ENCODE assay signal across 1 cellular context in genomic region chr16:88423448-88423850, GRCh38.
TF ChIP-seq lines count a peak whose summit lies in the region.

No MANE protein-coding gene starts in this region.

TF ChIP-seq in K562, 482 proteins besides CTCF, POLR2A, EP300 and RAD21 (continued from another document and continues in another):
- no peak for TF ChIP-seq ZC3H8 (IDR thresholded peaks at IDR 0.05)
- no peak for TF ChIP-seq TRIM24 (IDR thresholded peaks at IDR 0.05)
- no peak for TF ChIP-seq KLF13 (tag; IDR thresholded peaks at IDR 0.05; ENCODE audit: borderline replicate concordance, low read depth)
- TF ChIP-seq HCFC1 (IDR thresholded peaks at IDR 0.05; ENCODE audit: low read depth, low read length) = no peak
- TF ChIP-seq, protein P1, sequence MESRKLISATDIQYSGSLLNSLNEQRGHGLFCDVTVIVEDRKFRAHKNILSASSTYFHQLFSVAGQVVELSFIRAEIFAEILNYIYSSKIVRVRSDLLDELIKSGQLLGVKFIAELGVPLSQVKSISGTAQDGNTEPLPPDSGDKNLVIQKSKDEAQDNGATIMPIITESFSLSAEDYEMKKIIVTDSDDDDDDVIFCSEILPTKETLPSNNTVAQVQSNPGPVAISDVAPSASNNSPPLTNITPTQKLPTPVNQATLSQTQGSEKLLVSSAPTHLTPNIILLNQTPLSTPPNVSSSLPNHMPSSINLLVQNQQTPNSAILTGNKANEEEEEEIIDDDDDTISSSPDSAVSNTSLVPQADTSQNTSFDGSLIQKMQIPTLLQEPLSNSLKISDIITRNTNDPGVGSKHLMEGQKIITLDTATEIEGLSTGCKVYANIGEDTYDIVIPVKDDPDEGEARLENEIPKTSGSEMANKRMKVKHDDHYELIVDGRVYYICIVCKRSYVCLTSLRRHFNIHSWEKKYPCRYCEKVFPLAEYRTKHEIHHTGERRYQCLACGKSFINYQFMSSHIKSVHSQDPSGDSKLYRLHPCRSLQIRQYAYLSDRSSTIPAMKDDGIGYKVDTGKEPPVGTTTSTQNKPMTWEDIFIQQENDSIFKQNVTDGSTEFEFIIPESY (CRISPR knock-in tag; IDR thresholded peaks at IDR 0.05) = peak; percentile 76; the same call in 1 of the 2 replicates
- no peak for TF ChIP-seq GABPA (tag; conservative IDR thresholded peaks at IDR 0.05; ENCODE audit: low read depth)
- no peak for TF ChIP-seq MBD2 (IDR thresholded peaks at IDR 0.05; ENCODE audit: borderline replicate concordance, low read depth)
- no peak for TF ChIP-seq MIER1 (IDR thresholded peaks at IDR 0.05; ENCODE audit: low read depth)
- no peak for TF ChIP-seq THAP12 (CRISPR knock-in tag; IDR thresholded peaks at IDR 0.05)
- no peak for TF ChIP-seq E2F8 (IDR thresholded peaks at IDR 0.05; ENCODE audit: low read depth, partially characterized antibody)
- TF ChIP-seq CBFA2T2 (conservative IDR thresholded peaks at IDR 0.05) = peak; percentile 65
- no peak for TF ChIP-seq TOE1 (IDR thresholded peaks at IDR 0.05; ENCODE audit: borderline replicate concordance)
- TF ChIP-seq TOE1 (CRISPR knock-in tag; IDR thresholded peaks at IDR 0.05; ENCODE audit: borderline replicate concordance, low read depth) = no peak
- TF ChIP-seq HDAC6 (IDR thresholded peaks at IDR 0.05; ENCODE audit: low read depth, low read length) = no peak
- no peak for TF ChIP-seq GABPB2 (CRISPR knock-in tag; conservative IDR thresholded peaks at IDR 0.05)
- TF ChIP-seq CAMTA2 (CRISPR knock-in tag; conservative IDR thresholded peaks at IDR 0.05) = no peak
- no peak for TF ChIP-seq ZNF431 (CRISPR knock-in tag; IDR thresholded peaks at IDR 0.05)
- TF ChIP-seq ZEB2 (IDR thresholded peaks at IDR 0.05) = no peak
- no peak for TF ChIP-seq ZNF316 (IDR thresholded peaks at IDR 0.05)
- no peak for TF ChIP-seq SETDB1 (IDR thresholded peaks at IDR 0.05; ENCODE audit: low read length)
- TF ChIP-seq, protein P2, sequence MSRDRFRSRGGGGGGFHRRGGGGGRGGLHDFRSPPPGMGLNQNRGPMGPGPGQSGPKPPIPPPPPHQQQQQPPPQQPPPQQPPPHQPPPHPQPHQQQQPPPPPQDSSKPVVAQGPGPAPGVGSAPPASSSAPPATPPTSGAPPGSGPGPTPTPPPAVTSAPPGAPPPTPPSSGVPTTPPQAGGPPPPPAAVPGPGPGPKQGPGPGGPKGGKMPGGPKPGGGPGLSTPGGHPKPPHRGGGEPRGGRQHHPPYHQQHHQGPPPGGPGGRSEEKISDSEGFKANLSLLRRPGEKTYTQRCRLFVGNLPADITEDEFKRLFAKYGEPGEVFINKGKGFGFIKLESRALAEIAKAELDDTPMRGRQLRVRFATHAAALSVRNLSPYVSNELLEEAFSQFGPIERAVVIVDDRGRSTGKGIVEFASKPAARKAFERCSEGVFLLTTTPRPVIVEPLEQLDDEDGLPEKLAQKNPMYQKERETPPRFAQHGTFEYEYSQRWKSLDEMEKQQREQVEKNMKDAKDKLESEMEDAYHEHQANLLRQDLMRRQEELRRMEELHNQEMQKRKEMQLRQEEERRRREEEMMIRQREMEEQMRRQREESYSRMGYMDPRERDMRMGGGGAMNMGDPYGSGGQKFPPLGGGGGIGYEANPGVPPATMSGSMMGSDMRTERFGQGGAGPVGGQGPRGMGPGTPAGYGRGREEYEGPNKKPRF (IDR thresholded peaks at IDR 0.05; ENCODE audit: low read depth, low read length) = no peak
- TF ChIP-seq ARID1B (IDR thresholded peaks at IDR 0.05) = peak; percentile 16; the same call in 1 of the 2 replicates
- no peak for TF ChIP-seq CEBPG (CRISPR knock-in tag; IDR thresholded peaks at IDR 0.05)
- no peak for TF ChIP-seq CEBPG (tag; conservative IDR thresholded peaks at IDR 0.05 in 1 of 2, IDR thresholded peaks at IDR 0.05 in 1 of 2)
- no peak for TF ChIP-seq ZFP1 (CRISPR knock-in tag; IDR thresholded peaks at IDR 0.05)
- TF ChIP-seq, protein P3, sequence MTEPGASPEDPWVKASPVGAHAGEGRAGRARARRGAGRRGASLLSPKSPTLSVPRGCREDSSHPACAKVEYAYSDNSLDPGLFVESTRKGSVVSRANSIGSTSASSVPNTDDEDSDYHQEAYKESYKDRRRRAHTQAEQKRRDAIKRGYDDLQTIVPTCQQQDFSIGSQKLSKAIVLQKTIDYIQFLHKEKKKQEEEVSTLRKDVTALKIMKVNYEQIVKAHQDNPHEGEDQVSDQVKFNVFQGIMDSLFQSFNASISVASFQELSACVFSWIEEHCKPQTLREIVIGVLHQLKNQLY (CRISPR knock-in tag; conservative IDR thresholded peaks at IDR 0.05) = no peak
- TF ChIP-seq TEAD4 (IDR thresholded peaks at IDR 0.05; ENCODE audit: low read length) = peak; percentile 45
- no peak for TF ChIP-seq TEAD4 (CRISPR knock-in tag; IDR thresholded peaks at IDR 0.05; ENCODE audit: borderline replicate concordance)
- TF ChIP-seq MAFG (tag; conservative IDR thresholded peaks at IDR 0.05) = no peak
- no peak for TF ChIP-seq SREBF2 (CRISPR knock-in tag; IDR thresholded peaks at IDR 0.05)
- TF ChIP-seq, protein P4, sequence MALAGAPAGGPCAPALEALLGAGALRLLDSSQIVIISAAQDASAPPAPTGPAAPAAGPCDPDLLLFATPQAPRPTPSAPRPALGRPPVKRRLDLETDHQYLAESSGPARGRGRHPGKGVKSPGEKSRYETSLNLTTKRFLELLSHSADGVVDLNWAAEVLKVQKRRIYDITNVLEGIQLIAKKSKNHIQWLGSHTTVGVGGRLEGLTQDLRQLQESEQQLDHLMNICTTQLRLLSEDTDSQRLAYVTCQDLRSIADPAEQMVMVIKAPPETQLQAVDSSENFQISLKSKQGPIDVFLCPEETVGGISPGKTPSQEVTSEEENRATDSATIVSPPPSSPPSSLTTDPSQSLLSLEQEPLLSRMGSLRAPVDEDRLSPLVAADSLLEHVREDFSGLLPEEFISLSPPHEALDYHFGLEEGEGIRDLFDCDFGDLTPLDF (CRISPR knock-in tag; IDR thresholded peaks at IDR 0.05) = no peak
- no peak for TF ChIP-seq ETV1 (tag; conservative IDR thresholded peaks at IDR 0.05; ENCODE audit: low read depth)
- peak; percentile 80 for TF ChIP-seq CBFA2T3 (IDR thresholded peaks at IDR 0.05)
- no peak for TF ChIP-seq ZNF23 (CRISPR knock-in tag; IDR thresholded peaks at IDR 0.05)
- TF ChIP-seq MLLT1 (IDR thresholded peaks at IDR 0.05) = no peak
- TF ChIP-seq TEAD1 (CRISPR knock-in tag; IDR thresholded peaks at IDR 0.05) = 0 out of 4 replicates have a peak, but pooled peaks of 1 of the 2 experiments have one; percentile 60
- no peak for TF ChIP-seq BCLAF1 (IDR thresholded peaks at IDR 0.05; ENCODE audit: borderline replicate concordance in 1 of 2, control insufficient read depth in 1 of 2, low read depth in 2 of 2, low read length in 1 of 2)
- TF ChIP-seq RBBP5 (IDR thresholded peaks at IDR 0.05; ENCODE audit: borderline replicate concordance, insufficient read depth, low read length, poor library complexity, severe bottlenecking) = no peak
- TF ChIP-seq ARHGAP35 (IDR thresholded peaks at IDR 0.05; ENCODE audit: partially characterized antibody) = no peak
- TF ChIP-seq ESRRB (CRISPR knock-in tag; IDR thresholded peaks at IDR 0.05; ENCODE audit: borderline replicate concordance) = no peak
